In genomic region chr7:141057788-141058187, GRCh38 we compare ENCODE assay signal across 30 cellular contexts. TPM values are rescaled to one million over a fixed set of nuclear protein-coding genes. Genes with fewer than 3 reads are reported as not detected.
"Had no signal": no experiment of that assay in that cellular context is flagged by ENCODE, and none has a peak within 500 bp of the region (broad histone marks: within the 10 kb centered on the region; RNA-seq: fewer than 3 reads in every experiment).

No MANE protein-coding gene starts in this region.

- H3K27me3 Mint-ChIP-seq: activated T-cell treated with anti-CD3 and anti-CD28 coated beads, Interleukin-2, amount 50 U/mL, for 24 hours had no signal

- H3K27me3 ChIP-seq: ascending aorta, breast epithelium, cardiac muscle cell, colonic mucosa, gastroesophageal sphincter had no signal

- H3K27ac ChIP-seq: ascending aorta, breast epithelium, cardiac muscle cell, colonic mucosa, epithelial cell of prostate, esophagus squamous epithelium, gastroesophageal sphincter, heart right ventricle had no signal

- H3K36me3 Mint-ChIP-seq: activated CD8-positive, alpha-beta memory T cell treated with anti-CD3 and anti-CD28 coated beads, Interleukin-2, amount 10 ng/mL, durations not matched to agents 7 days and 5 days; activated naive CD8-positive, alpha-beta T cell treated with anti-CD3 and anti-CD28 coated beads, Interleukin-2, amount 10 ng/mL, durations not matched to agents 7 days and 5 days; brain had no signal

- H3K4me1 ChIP-seq: ascending aorta, breast epithelium, colonic mucosa, esophagus squamous epithelium, gastroesophageal sphincter, heart right ventricle had no signal

- H3K36me3 ChIP-seq: ascending aorta, breast epithelium, cardiac muscle cell, colonic mucosa, esophagus squamous epithelium, gastroesophageal sphincter, heart right ventricle had no signal

- H3K4me3 Mint-ChIP-seq: activated CD8-positive, alpha-beta memory T cell treated with anti-CD3 and anti-CD28 coated beads, Interleukin-2, amount 10 ng/mL, durations not matched to agents 7 days and 5 days; activated CD8-positive, alpha-beta T cell treated with anti-CD3 and anti-CD28 coated beads for 36 hours; activated naive CD4-positive, alpha-beta T cell treated with anti-CD3 and anti-CD28 coated beads, Interleukin-2, amount 10 ng/mL, durations not matched to agents 7 days and 5 days; activated naive CD8-positive, alpha-beta T cell treated with anti-CD3 and anti-CD28 coated beads, Interleukin-2, amount 10 ng/mL, durations not matched to agents 7 days and 5 days; activated T-cell treated with anti-CD3 and anti-CD28 coated beads, Interleukin-2, amount 50 U/mL, for 24 hours; activated T-cell treated with anti-CD3 and anti-CD28 coated beads, Interleukin-2, amount 50 U/mL, for 72 hours; brain; WTC11 had no signal

- H3K9me3 Mint-ChIP-seq: activated naive CD4-positive, alpha-beta T cell treated with anti-CD3 and anti-CD28 coated beads, Interleukin-2, amount 50 U/mL, for 72 hours had no signal

- H3K4me3 ChIP-seq: ascending aorta, breast epithelium, cardiac muscle cell, colonic mucosa, esophagus squamous epithelium, gastroesophageal sphincter, heart right ventricle had no signal

- H3K27ac Mint-ChIP-seq: activated CD8-positive, alpha-beta memory T cell treated with anti-CD3 and anti-CD28 coated beads, Interleukin-2, amount 10 ng/mL, durations not matched to agents 7 days and 5 days; activated CD8-positive, alpha-beta T cell treated with anti-CD3 and anti-CD28 coated beads for 36 hours; activated naive CD4-positive, alpha-beta T cell treated with anti-CD3 and anti-CD28 coated beads, Interleukin-2, amount 10 ng/mL, durations not matched to agents 7 days and 5 days; activated naive CD4-positive, alpha-beta T cell treated with anti-CD3 and anti-CD28 coated beads, Interleukin-2, amount 50 U/mL, for 72 hours; activated naive CD8-positive, alpha-beta T cell treated with anti-CD3 and anti-CD28 coated beads, Interleukin-2, amount 10 ng/mL, durations not matched to agents 7 days and 5 days; activated T-cell treated with anti-CD3 and anti-CD28 coated beads, Interleukin-2, amount 50 U/mL, for 24 hours; activated T-cell treated with anti-CD3 and anti-CD28 coated beads, Interleukin-2, amount 50 U/mL, for 72 hours; brain; WTC11 had no signal

- H3K9me3 ChIP-seq: ascending aorta, colonic mucosa had no signal

- DNase-seq: activated CD4-positive, alpha-beta T cell treated with anti-CD3 and anti-CD28 coated beads for 48 hours; activated CD4-positive, alpha-beta T cell treated with anti-CD3 and anti-CD28 coated beads, Interleukin-2, amount 50 U/mL, for 1 hour; activated CD4-positive, alpha-beta T cell treated with anti-CD3 and anti-CD28 coated beads, Interleukin-2, amount 50 U/mL, for 48 hours; activated CD8-positive, alpha-beta memory T cell treated with anti-CD3 and anti-CD28 coated beads, Interleukin-2, amount 10 ng/mL, durations not matched to agents 7 days and 5 days; activated CD8-positive, alpha-beta memory T cell treated with anti-CD3 and anti-CD28 coated beads, Interleukin-2, amount 50 U/mL, for 4 hours; activated CD8-positive, alpha-beta T cell treated with anti-CD3 and anti-CD28 coated beads for 36 hours; activated gamma-delta T cell; activated naive CD4-positive, alpha-beta T cell; activated naive CD4-positive, alpha-beta T cell treated with anti-CD3 and anti-CD28 coated beads, Interleukin-2, amount 10 ng/mL, durations not matched to agents 7 days and 5 days; activated naive CD8-positive, alpha-beta T cell treated with anti-CD3 and anti-CD28 coated beads, Interleukin-2, amount 10 ng/mL, durations not matched to agents 7 days and 5 days; activated T-cell treated with anti-CD3 and anti-CD28 coated beads, Interleukin-2, amount 50 U/mL, for 24 hours; activated T-cell treated with anti-CD3 and anti-CD28 coated beads, Interleukin-2, amount 50 U/mL, for 72 hours; central memory CD4-positive, alpha-beta T cell; cerebellar nuclear complex; colonic mucosa; effector CD8-positive, alpha-beta T cell; esophagus squamous epithelium; foreskin melanocyte; heart right ventricle; T-helper 1 cell; T-helper 2 cell had no signal

- H3K4me1 Mint-ChIP-seq: WTC11 had no signal

- ATAC-seq: activated CD8-positive, alpha-beta memory T cell treated with anti-CD3 and anti-CD28 coated beads, Interleukin-2, amount 10 ng/mL, durations not matched to agents 7 days and 5 days; activated CD8-positive, alpha-beta T cell treated with anti-CD3 and anti-CD28 coated beads for 36 hours; activated naive CD4-positive, alpha-beta T cell treated with anti-CD3 and anti-CD28 coated beads, Interleukin-2, amount 50 U/mL, for 72 hours; activated T-cell treated with anti-CD3 and anti-CD28 coated beads, Interleukin-2, amount 50 U/mL, for 72 hours; gastroesophageal sphincter; heart right ventricle; WTC11 had no signal

RNA-seq across cellular contexts. Expression of gene TMEM178B, which starts 16.1 kb away (rescaled TPM):
- total RNA-seq: endothelial cell of umbilical vein had no signal
- polyA plus RNA-seq: endothelial cell of umbilical vein had no signal
